Comparison of ENCODE assay signal across 8 cellular contexts in the genomic region with DNA sequence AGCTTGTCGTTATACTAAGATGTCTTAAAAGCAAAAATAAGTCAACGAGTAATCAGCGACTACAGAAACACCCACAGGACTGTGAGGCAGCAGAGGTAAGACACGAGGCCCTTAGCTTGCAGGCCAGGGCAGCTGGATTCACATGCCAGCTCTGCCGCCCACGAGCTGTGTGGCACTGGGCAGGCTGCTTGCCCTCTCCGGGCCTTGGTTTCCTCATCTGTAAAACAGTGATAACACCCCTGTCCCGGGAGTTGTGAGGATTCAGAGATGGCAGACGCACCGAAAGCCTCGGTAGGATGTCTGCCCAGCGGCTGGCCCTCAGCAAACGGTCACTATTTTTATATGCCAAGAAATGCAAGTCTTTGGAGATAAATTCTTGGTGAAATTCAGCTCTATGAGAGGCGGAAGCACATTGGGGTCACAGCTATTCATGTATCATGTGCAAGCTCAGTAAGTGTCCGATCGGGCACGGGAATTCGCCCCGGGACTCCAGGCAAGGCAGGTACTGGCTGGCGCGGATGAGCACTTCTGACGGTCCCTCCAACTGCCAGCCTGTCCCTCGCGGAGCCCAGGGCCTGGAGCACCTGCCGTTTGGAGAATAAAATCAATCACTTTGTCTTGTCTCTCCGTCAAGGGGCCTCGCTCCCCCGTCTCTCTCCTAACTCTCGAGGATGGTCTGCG. TPM values are rescaled to one million over a fixed set of nuclear protein-coding genes. Genes with fewer than 3 reads are reported as not detected.
DNase-seq lines count a peak whose midpoint lies in the region; TF ChIP-seq lines count a peak whose summit lies in the region.

No MANE protein-coding gene starts in this region.

- no peaks in the 10 kb centered on the region; the same call in 1 of the 2 replicates for H3K9me3 ChIP-seq in AG04450 (ENCODE audit: control insufficient read depth, insufficient read depth, low read length)
- no peaks in the 10 kb centered on the region for H3K9me3 ChIP-seq in mammary epithelial cell (replicated peaks; ENCODE audit: insufficient read depth, low read length)
- H3K9me3 ChIP-seq in OCI-LY7 (ENCODE audit: low read length) = no peaks in the 10 kb centered on the region

- CTCF ChIA-PET in AG04450 (lab: Charles Lee) (interaction anchor here (1.0 to 1.4 kb wide), 3 partner anchors 19 to 165 kb away, joined by 3 to 5 read pairs (median 5); no protein-coding TSS in a partner anchor), mammary epithelial cell (lab: Charles Lee; ENCODE audit: low non-redundant PET) (no interaction called here), OCI-LY7 (lab: Charles Lee; ENCODE audit: unreplicated experiment) (no interaction called here)

- intact Hi-C loops in mammary epithelial cell (cut with micrococcal nuclease) (loop anchor here (2.0 kb wide), 1 partner anchor 20 kb away; no protein-coding TSS in a partner anchor), OCI-LY7 (cut with micrococcal nuclease; ENCODE audit: unreplicated experiment) (no loop called here)

- H3K4me3 ChIP-seq in AG04450 (ENCODE audit: low read depth, low read length) (peak overlapping the region; percentile 74), HL-60 (replicated peaks; ENCODE audit: insufficient read depth, low read length) (peak overlapping the region; percentile 50), mammary epithelial cell (replicated peaks in 1 of 3; ENCODE audit: insufficient read depth in 1 of 3, low read depth in 2 of 3, low read length in 3 of 3) (peak overlapping the region; percentile 63 to 81 (median 76)), mesendoderm (ENCODE audit: low read length) (peak overlapping the region; percentile 29), OCI-LY7 (ENCODE audit: low read depth, low read length, poor library complexity, severe bottlenecking) (no peak overlapping the region)

- WGBS in mammary epithelial cell (ENCODE audit: low coverage, missing lambda C conversion rate) = 47% methylated on average over 14 of the region's 30 CpGs
- WGBS in mesendoderm (ENCODE audit: extremely low coverage, insufficient coverage, low lambda C conversion rate) = no CpG with 5 or more reads among the region's 30 CpGs

- in situ Hi-C loops in mammary epithelial cell (cut with MboI; ENCODE audit: low sequenced_read_pairs in 2 of 2) = no loop called here

- H4K20me1 ChIP-seq in mammary epithelial cell (ENCODE audit: insufficient read depth, low read length) = no peaks in the 10 kb centered on the region
- no peaks in the 10 kb centered on the region for H4K20me1 ChIP-seq in OCI-LY7 (ENCODE audit: insufficient read depth, low read length)

- POLR2A ChIA-PET in AG04450 (lab: Yijun Ruan, JAX) (interaction anchor here (1.5 kb wide), 1 partner anchor 27 kb away, joined by 4 read pairs; no protein-coding TSS in a partner anchor), OCI-LY7 (lab: Charles Lee) (no interaction called here)

- no peak overlapping the region for H4K8ac ChIP-seq in mesendoderm (ENCODE audit: low read depth, low read length)

- dilution Hi-C loops in mammary epithelial cell (cut with HindIII; ENCODE audit: low sequenced_read_pairs) = no loop called here

- H3K4ac ChIP-seq in mesendoderm (ENCODE audit: low read depth, low read length) = no peak overlapping the region

- H2AK5ac ChIP-seq in mesendoderm (ENCODE audit: low read length) = no peak overlapping the region

- peak overlapping the region; percentile 83 for H3K18ac ChIP-seq in mesendoderm (ENCODE audit: low read length)

- H2BK120ac ChIP-seq in mesendoderm (ENCODE audit: low read depth, low read length) = no peak overlapping the region

- no peak overlapping the region for H2BK5ac ChIP-seq in mesendoderm (ENCODE audit: low read length)

- H2AFZ ChIP-seq in mammary epithelial cell (ENCODE audit: low read depth, low read length) (peak overlapping the region; percentile 70), OCI-LY7 (ENCODE audit: low read length) (no peak overlapping the region)

- TF ChIP-seq CTCF in AG04450 (IDR thresholded peaks at IDR 0.05; ENCODE audit: low read depth, low read length) (no peak), HL-60 (IDR thresholded peaks at IDR 0.05; ENCODE audit: insufficient read depth, low read length) (no peak), mammary epithelial cell (conservative IDR thresholded peaks at IDR 0.05 in 1 of 2, IDR thresholded peaks at IDR 0.05 in 1 of 2; ENCODE audit: extremely low read depth in 1 of 2, insufficient read depth in 1 of 2, low read depth in 1 of 2, low read length in 2 of 2) (no peak), OCI-LY7 (conservative IDR thresholded peaks at IDR 0.05; ENCODE audit: low read length) (no peak)

- H4K5ac ChIP-seq in mesendoderm (ENCODE audit: low read length) = no peak overlapping the region

- H2BK15ac ChIP-seq in mesendoderm (replicated peaks; ENCODE audit: low read depth) = no peak overlapping the region

- H3K27ac ChIP-seq in AG04450 (ENCODE audit: low read depth, low read length) (no peak overlapping the region), HL-60 (replicated peaks) (peak overlapping the region; percentile 31), mammary epithelial cell (ENCODE audit: insufficient read depth, low read depth, low read length) (peak overlapping the region; percentile 51), mesendoderm (ENCODE audit: low read depth, low read length) (no peak overlapping the region), OCI-LY7 (ENCODE audit: low read depth, low read length, poor library complexity, severe bottlenecking) (no peak overlapping the region)

- BruUV-seq in mammary epithelial cell (replicated peaks; lab: Mats Ljungman, UMichigan) = TSS peak; percentile 13
- no TSS peak for BruUV-seq in OCI-LY7 (replicated peaks; lab: Mats Ljungman, UMichigan)

- peak overlapping the region; percentile 90 for H3K56ac ChIP-seq in mesendoderm (ENCODE audit: low read length)

- H3K79me2 ChIP-seq in mammary epithelial cell (ENCODE audit: insufficient read depth, low read length) (peaks cover 59% of the 10 kb centered on the region), mesendoderm (ENCODE audit: control insufficient read depth, insufficient read depth, low read length) (no peaks in the 10 kb centered on the region), OCI-LY7 (ENCODE audit: insufficient read depth, low read depth, low read length) (no peaks in the 10 kb centered on the region)

- DNase-seq in AG04450 (ENCODE audit: low read depth, low spot score) = no peak
- DNase-seq in HL-60 (ENCODE audit: low read depth in 1 of 2, low spot score in 1 of 2) = peak in 1 of 2 experiments; percentile 22
- DNase-seq in mammary epithelial cell = peak; percentile 24
- DNase-seq in mesendoderm = peak; percentile 22
- DNase-seq in nucleus accumbens (lab: John Stamatoyannopoulos, UW) = no peak
- no peak for DNase-seq in NOMO-1 treated with DMSO at 0.1 percent for 48 hours (lab: John Stamatoyannopoulos, UW; ENCODE audit: unreplicated experiment)
- no peak for DNase-seq in OCI-LY7 (ENCODE audit: low spot score)
- no peak for DNase-seq in activated CD4-positive, alpha-beta T cell treated with anti-CD3 and anti-CD28 coated beads for 48 hours

- H3K4me1 ChIP-seq in mammary epithelial cell (ENCODE audit: insufficient read depth, low read length) = peaks cover 45% of the 10 kb centered on the region
- peaks cover 14% of the 10 kb centered on the region for H3K4me1 ChIP-seq in mesendoderm (ENCODE audit: control insufficient read depth, low read depth, low read length)
- peaks cover 17% of the 10 kb centered on the region for H3K4me1 ChIP-seq in OCI-LY7 (ENCODE audit: insufficient read depth, low read length, poor library complexity, severe bottlenecking)

- H3K9me2 ChIP-seq in OCI-LY7 (ENCODE audit: insufficient read depth, low read length) = no peaks in the 10 kb centered on the region

- H3K36me3 ChIP-seq in mammary epithelial cell (ENCODE audit: insufficient read depth, low read length) (peaks cover 4% of the 10 kb centered on the region), mesendoderm (ENCODE audit: control insufficient read depth, insufficient read depth, low read length) (no peaks in the 10 kb centered on the region), OCI-LY7 (ENCODE audit: insufficient read depth, low read length) (no peaks in the 10 kb centered on the region)

- H3K9ac ChIP-seq in mammary epithelial cell (ENCODE audit: insufficient read depth, low read length) = peak overlapping the region; percentile 42
- H3K9ac ChIP-seq in mesendoderm (ENCODE audit: low read length) = peak overlapping the region; percentile 78

- H3K4me2 ChIP-seq in mammary epithelial cell (ENCODE audit: insufficient read depth, low read depth, low read length) (peak overlapping the region; percentile 93), mesendoderm (ENCODE audit: low read length) (peak overlapping the region; percentile 75), OCI-LY7 (ENCODE audit: low read length) (no peak overlapping the region)

- no peaks in the 10 kb centered on the region for H3K79me1 ChIP-seq in mesendoderm (ENCODE audit: low read length)

- peak overlapping the region; percentile 91 for H3K23ac ChIP-seq in mesendoderm (ENCODE audit: low read length)

- H3K27me3 ChIP-seq in AG04450 (ENCODE audit: control insufficient read depth, insufficient read depth, low read length) = no peaks in the 10 kb centered on the region
- H3K27me3 ChIP-seq in HL-60 (ENCODE audit: insufficient read depth, poor library complexity, severe bottlenecking) = no peaks in the 10 kb centered on the region
- H3K27me3 ChIP-seq in mammary epithelial cell (ENCODE audit: insufficient read depth, low read length) = no peaks in the 10 kb centered on the region
- H3K27me3 ChIP-seq in mesendoderm (ENCODE audit: insufficient read depth, low read length, poor library complexity) = no peaks in the 10 kb centered on the region

RNA-seq across cellular contexts. Expression of gene C2CD2, which starts 1.1 kb away (rescaled TPM):
- polyA plus RNA-seq in AG04450 (2011; rRNA removed) = 25.3 and 25.4 TPM in 2 replicates
- 68.6 and 87.4 TPM in 2 replicates for polyA minus RNA-seq in AG04450 (2011; rRNA and poly(A)+ RNA removed)
- total RNA-seq in mammary epithelial cell = 10 to 100 TPM; 29.1 to 36.7 TPM
- 28.0 TPM for polyA plus RNA-seq in mammary epithelial cell
- polyA minus RNA-seq in mammary epithelial cell = 90.3 TPM
- 3.0 TPM for polyA plus RNA-seq in mesendoderm (2013, experiment 1 of 2)
- polyA plus RNA-seq in mesendoderm (2013, experiment 2 of 2) = 3.0 TPM
- total RNA-seq in OCI-LY7 (2014; rRNA removed; shearing (Covaris generic)) = 3.4 and 4.5 TPM in 2 replicates
- 5.9 and 8.9 TPM in 2 replicates for total RNA-seq in OCI-LY7 (2022)

RNA-seq across cellular contexts. Expression of gene ZBTB21, which starts 57.5 kb away (rescaled TPM):
- 13.4 and 14.0 TPM in 2 replicates for polyA plus RNA-seq in AG04450 (2011; rRNA removed)
- 26.4 and 36.3 TPM in 2 replicates for polyA minus RNA-seq in AG04450 (2011; rRNA and poly(A)+ RNA removed)
- 10 to 100 TPM; 16.3 to 22.4 TPM for total RNA-seq in mammary epithelial cell
- 6.7 TPM for polyA plus RNA-seq in mammary epithelial cell
- polyA minus RNA-seq in mammary epithelial cell = 11.0 TPM
- polyA plus RNA-seq in mesendoderm (2013, experiment 1 of 2) = 5.3 TPM
- 5.8 TPM for polyA plus RNA-seq in mesendoderm (2013, experiment 2 of 2)
- total RNA-seq in OCI-LY7 (2014; rRNA removed; shearing (Covaris generic)) = 10.0 and 12.4 TPM in 2 replicates
- total RNA-seq in OCI-LY7 (2022) = 19.6 and 22.6 TPM in 2 replicates

Comparison
In these comparisons a context has a peak if more than half of its experiments do, and no peak if none do; other contexts are left out.
1. DNase-seq: peak in mammary epithelial cell (single experiment) and mesendoderm (single experiment); none in AG04450 (single experiment), nucleus accumbens (0 of 56), NOMO-1 treated with DMSO at 0.1 percent for 48 hours (single experiment), OCI-LY7 (single experiment) and activated CD4-positive, alpha-beta T cell treated with anti-CD3 and anti-CD28 coated beads for 48 hours (single experiment).
2. H3K27ac ChIP-seq: peak in HL-60 (single experiment) and mammary epithelial cell (single experiment); none in AG04450 (single experiment), mesendoderm (single experiment) and OCI-LY7 (single experiment).